Comparison of ENCODE assay signal across 14 cellular contexts in genomic region chr5:92544567-92544966, GRCh38.
"Had no signal": no experiment of that assay in that cellular context is flagged by ENCODE, and none has a peak within 500 bp of the region (broad histone marks: within the 10 kb centered on the region; RNA-seq: fewer than 3 reads in every experiment).

No MANE protein-coding gene starts in this region.

- ATAC-seq: activated naive CD4-positive, alpha-beta T cell treated with anti-CD3 and anti-CD28 coated beads, Interleukin-2, amount 50 U/mL, for 72 hours; activated T-cell treated with anti-CD3 and anti-CD28 coated beads, Interleukin-2, amount 50 U/mL, for 4 hours; left cardiac atrium; naive thymus-derived CD8-positive, alpha-beta T cell; psoas muscle; upper lobe of right lung had no signal

- H3K9me3 ChIP-seq: colonic mucosa, esophagus squamous epithelium, upper lobe of right lung had no signal

- H3K9me3 Mint-ChIP-seq: activated T-cell treated with anti-CD3 and anti-CD28 coated beads, Interleukin-2, amount 50 U/mL, for 4 hours had no signal

- H3K4me1 ChIP-seq: colonic mucosa, esophagus squamous epithelium, psoas muscle, upper lobe of right lung had no signal

- H3K27me3 Mint-ChIP-seq: activated CD4-positive, alpha-beta memory T cell treated with anti-CD3 and anti-CD28 coated beads for 36 hours; naive thymus-derived CD8-positive, alpha-beta T cell; stimulated activated naive CD8-positive, alpha-beta T cell treated with anti-CD3 and anti-CD28 coated beads, Interleukin-15, Interleukin-2, amounts not matched to agents 100 ng/mL and 50 ng/mL, for 24 hours had no signal

- H3K27ac Mint-ChIP-seq: activated CD4-positive, alpha-beta memory T cell treated with anti-CD3 and anti-CD28 coated beads for 36 hours; activated naive CD4-positive, alpha-beta T cell treated with anti-CD3 and anti-CD28 coated beads, Interleukin-2, amount 50 U/mL, for 72 hours; naive thymus-derived CD8-positive, alpha-beta T cell; stimulated activated naive CD8-positive, alpha-beta T cell treated with anti-CD3 and anti-CD28 coated beads, Interleukin-15, Interleukin-2, amounts not matched to agents 100 ng/mL and 50 ng/mL, for 24 hours had no signal

- H3K4me3 Mint-ChIP-seq: activated CD4-positive, alpha-beta memory T cell treated with anti-CD3 and anti-CD28 coated beads for 36 hours; activated T-cell treated with anti-CD3 and anti-CD28 coated beads, Interleukin-2, amount 50 U/mL, for 4 hours; naive thymus-derived CD8-positive, alpha-beta T cell; stimulated activated naive CD8-positive, alpha-beta T cell treated with anti-CD3 and anti-CD28 coated beads, Interleukin-15, Interleukin-2, amounts not matched to agents 100 ng/mL and 50 ng/mL, for 24 hours had no signal

- DNase-seq: activated CD4-positive, alpha-beta memory T cell treated with anti-CD3 and anti-CD28 coated beads for 36 hours; activated effector memory CD4-positive, alpha-beta T cell treated with anti-CD3 and anti-CD28 coated beads, Interleukin-2, amount 50 U/mL, for 16 hours; activated T-cell treated with anti-CD3 and anti-CD28 coated beads, Interleukin-2, amount 50 U/mL, for 4 hours; colonic mucosa; esophagus squamous epithelium; left cardiac atrium; naive thymus-derived CD8-positive, alpha-beta T cell; psoas muscle; stimulated activated CD4-positive, alpha-beta T cell treated with anti-CD3 and anti-CD28 coated beads, Interleukin-15, amount 100 ng/mL, for 24 hours; stimulated activated CD4-positive, alpha-beta T cell treated with anti-CD3 and anti-CD28 coated beads, Interleukin-4, amount 100 ng/mL, for 24 hours; upper lobe of right lung had no signal

- H3K27me3 ChIP-seq: colonic mucosa, esophagus squamous epithelium, upper lobe of right lung had no signal

- H3K36me3 Mint-ChIP-seq: activated CD4-positive, alpha-beta memory T cell treated with anti-CD3 and anti-CD28 coated beads for 36 hours; activated naive CD4-positive, alpha-beta T cell treated with anti-CD3 and anti-CD28 coated beads, Interleukin-2, amount 50 U/mL, for 72 hours; naive thymus-derived CD8-positive, alpha-beta T cell had no signal

- H3K27ac ChIP-seq: colonic mucosa, esophagus squamous epithelium, psoas muscle, upper lobe of right lung had no signal

- H3K4me3 ChIP-seq: colonic mucosa, esophagus squamous epithelium, lung, psoas muscle, upper lobe of right lung had no signal

- H3K36me3 ChIP-seq: colonic mucosa, esophagus squamous epithelium, upper lobe of right lung had no signal

- H3K4me1 Mint-ChIP-seq: naive thymus-derived CD8-positive, alpha-beta T cell had no signal
